In the genomic region with DNA sequence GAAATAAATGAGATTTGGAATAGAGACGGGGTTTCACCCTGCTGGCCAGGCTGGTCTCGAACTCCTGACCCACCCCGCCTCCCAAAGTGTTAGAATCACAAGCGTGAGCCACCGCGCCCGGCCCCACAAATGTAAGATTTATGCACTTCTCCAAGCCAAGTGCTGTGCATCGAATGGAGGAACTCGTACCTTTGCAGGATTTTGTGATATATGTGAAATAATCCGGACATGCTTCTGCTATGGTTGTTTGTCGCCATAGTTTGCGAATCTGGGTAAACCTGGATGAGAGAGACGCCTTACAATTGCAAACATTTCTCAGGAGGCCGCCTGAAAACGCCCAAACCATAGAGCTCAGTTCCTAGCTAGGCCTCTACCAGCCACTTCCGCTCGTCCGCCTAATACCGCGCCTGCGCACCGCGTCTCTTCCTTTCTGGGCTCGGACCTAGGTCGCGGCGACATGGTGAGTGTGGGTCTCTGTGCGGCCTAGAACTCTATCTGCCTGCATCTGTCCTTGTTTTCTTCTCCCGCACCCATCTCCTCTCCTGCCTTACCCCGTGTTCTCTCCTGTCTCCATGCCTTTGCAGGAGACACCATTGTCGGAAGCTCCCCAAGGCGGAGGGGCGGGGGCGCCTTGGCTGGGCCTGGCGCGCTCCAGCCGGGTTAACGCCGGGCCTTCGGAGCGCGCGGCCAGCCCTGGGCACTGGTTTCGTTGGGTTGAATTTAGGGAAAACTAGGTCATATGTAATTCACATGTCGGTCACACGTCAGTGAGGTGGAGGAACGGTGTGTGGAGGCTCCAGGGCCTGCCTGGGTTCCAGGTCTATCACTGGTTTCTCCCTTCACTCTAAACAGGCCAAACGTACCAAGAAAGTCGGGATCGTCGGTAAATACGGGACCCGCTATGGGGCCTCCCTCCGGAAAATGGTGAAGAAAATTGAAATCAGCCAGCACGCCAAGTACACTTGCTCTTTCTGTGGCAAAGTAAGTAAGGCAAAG, we compare ENCODE assay signal across 8 cellular contexts. TPM values are rescaled to one million over a fixed set of nuclear protein-coding genes. Genes with fewer than 3 reads are reported as not detected.
DNase-seq lines count a peak whose midpoint lies in the region; ATAC-seq, FAIRE-seq and TF ChIP-seq lines count a peak whose summit lies in the region.

A gene (plus strand): TSS at position 427 of the 996 bp plus-strand sequence. CDS start 31 bp downstream, at position 458.

- intact Hi-C loops in adrenal gland (cut with DNase I) (no loop called here), heart right ventricle (cut with DNase I) (no loop called here), posterior cingulate gyrus (cut with DNase I) (loop anchor here (1.0 to 10.0 kb wide), 2 partner anchors 86 to 384 kb away; a partner anchor contains a TSS)

- TF ChIP-seq EP300 in upper lobe of left lung (IDR thresholded peaks at IDR 0.05), result peak in 1 of 4 donors; percentile 31

- H3K27me3 ChIP-seq in adrenal gland, result no peaks in the 10 kb centered on the region
- no peaks in the 10 kb centered on the region for H3K27me3 ChIP-seq in heart right ventricle
- no peaks in the 10 kb centered on the region for H3K27me3 ChIP-seq in upper lobe of left lung

- DNase-seq in GM12892 (ENCODE audit: insufficient read length) (peak; percentile 79), NCI-H146 (lab: John Stamatoyannopoulos, UW) (peak; percentile 89), T-helper 1 cell (peak; percentile 78 to 93 (median 83)), adrenal gland (peak; percentile 93 to 96 (median 94)), heart right ventricle (peak; percentile 93 to 95), posterior cingulate gyrus (peak; percentile 90 to 99 (median 93)), upper lobe of left lung (peak; percentile 94 to 95)

- peak within 1 kb of the TSS; percentile 51 to 91 (median 70) for H3K4me3 ChIP-seq in adrenal gland
- peak within 1 kb of the TSS; percentile 69 to 99 (median 82) for H3K4me3 ChIP-seq in heart right ventricle
- H3K4me3 ChIP-seq in upper lobe of left lung, result peak within 1 kb of the TSS; percentile 65 to 88 (median 77)

- TF ChIP-seq POLR2A in GM12892 (IDR thresholded peaks at IDR 0.05; ENCODE audit: low read depth, low read length) (peak; percentile 100), adrenal gland (IDR thresholded peaks at IDR 0.05) (peak; percentile 88), upper lobe of left lung (IDR thresholded peaks at IDR 0.05) (peak; percentile 76 to 97 (median 87))

- H3K36me3 ChIP-seq in adrenal gland (replicated peaks in 1 of 2) (peaks cover 0 to 41% of the 10 kb centered on the region in 2 donors), heart right ventricle (peaks cover 0 to 44% (median 30%) of the 10 kb centered on the region in 9 donors), upper lobe of left lung (peaks cover 9 to 41% (median 36%) of the 10 kb centered on the region in 4 donors)

- peak within 1 kb of the TSS; percentile 47 to 90 (median 71) for H3K27ac ChIP-seq in adrenal gland
- H3K27ac ChIP-seq in heart right ventricle, result peak within 1 kb of the TSS; percentile 36 to 90 (median 84)
- H3K27ac ChIP-seq in upper lobe of left lung, result peak within 1 kb of the TSS; percentile 74 to 85 (median 80)

- H3K4me1 ChIP-seq in adrenal gland (replicated peaks in 1 of 2), result peaks cover 25 to 50% of the 10 kb centered on the region in 2 donors
- peaks cover 6 to 64% (median 26%) of the 10 kb centered on the region in 9 donors for H3K4me1 ChIP-seq in heart right ventricle
- H3K4me1 ChIP-seq in upper lobe of left lung, result peaks cover 28 to 51% (median 30%) of the 10 kb centered on the region in 4 donors

- peak; percentile 92 for FAIRE-seq in GM12892 (lab: Jason Lieb, UNC)

- H3K9me3 ChIP-seq in adrenal gland (replicated peaks in 1 of 3) (no peaks in the 10 kb centered on the region), heart right ventricle (no peaks in the 10 kb centered on the region), upper lobe of left lung (no peaks in the 10 kb centered on the region)

- no peak for TF ChIP-seq CTCF in adrenal gland (IDR thresholded peaks at IDR 0.05)
- TF ChIP-seq CTCF in heart right ventricle (IDR thresholded peaks at IDR 0.05), result no peak
- TF ChIP-seq CTCF in upper lobe of left lung (IDR thresholded peaks at IDR 0.05), result peak in 1 of 6 experiments; percentile 4

- peak; percentile 85 for ATAC-seq in HG02852 (IDR thresholded peaks at IDR 0.05; ENCODE audit: unreplicated experiment)
- peak; percentile 97 to 98 (median 98) for ATAC-seq in heart right ventricle
- peak; percentile 98 to 99 for ATAC-seq in upper lobe of left lung (ENCODE audit: low FRiP score in 2 of 2)

- 1% methylated on average over 48 to 55 of the region's 55 CpGs for WGBS in adrenal gland, 4 donors
- 0% methylated on average over 55 of the region's 55 CpGs for WGBS in heart right ventricle, 2 donors
- 1% methylated on average over 39 to 55 of the region's 55 CpGs for WGBS in upper lobe of left lung, 2 donors

RNA-seq across cellular contexts. Expression of the gene that starts here (rescaled TPM):
- 6,135 TPM for polyA plus RNA-seq in GM12892 (2012; ENCODE audit: missing spikeins)
- total RNA-seq in adrenal gland (1,000 to 10,000 TPM in 5 of 8 donors, 100 to 1,000 TPM in 3; 673 to 2,999 (median 1,997) TPM), heart right ventricle (1,000 to 10,000 TPM; 1,773 to 2,212 (median 2,050) TPM), upper lobe of left lung (1,000 to 10,000 TPM in 4 of 6 donors, 100 to 1,000 TPM in 2; 694 to 2,232 (median 1,163) TPM)
- polyA plus RNA-seq in adrenal gland (1,000 to 10,000 TPM; 1,765 to 3,364 (median 2,278) TPM), heart right ventricle (1,000 to 10,000 TPM; 2,109 to 6,100 TPM)

Comparison
In these comparisons a context has a peak if more than half of its experiments do, and no peak if none do; other contexts are left out.
1. Peak in every context shown above with its lines: DNase-seq, ATAC-seq, H3K4me3 ChIP-seq and H3K27ac ChIP-seq.